Comparison of ENCODE assay signal across 2 cellular contexts in genomic region chr16:53211253-53211652, GRCh38.
TF ChIP-seq lines count a peak whose summit lies in the region.

No MANE protein-coding gene starts in this region.

TF ChIP-seq in SK-N-SH, 30 proteins besides CTCF, POLR2A, EP300 and RAD21 (continued from another document):
- no peak for TF ChIP-seq ZBTB33 (IDR thresholded peaks at IDR 0.05; ENCODE audit: borderline replicate concordance, low read depth)
- TF ChIP-seq GATA2 (CRISPR knock-in tag; IDR thresholded peaks at IDR 0.05), result no peak
- no peak for TF ChIP-seq FOSL2 (IDR thresholded peaks at IDR 0.05; ENCODE audit: borderline replicate concordance, low read depth)
- no peak for TF ChIP-seq POLR2AphosphoS5 (IDR thresholded peaks at IDR 0.05; ENCODE audit: low read depth, low read length)
- TF ChIP-seq RCOR1 (IDR thresholded peaks at IDR 0.05; ENCODE audit: low read length), result no peak
- no peak for TF ChIP-seq MXI1 (IDR thresholded peaks at IDR 0.05; ENCODE audit: low read depth, low read length)
- TF ChIP-seq NFIC (IDR thresholded peaks at IDR 0.05; ENCODE audit: borderline replicate concordance), result no peak
- no peak for TF ChIP-seq ELF1 (IDR thresholded peaks at IDR 0.05)
- no peak for TF ChIP-seq IRF3 (IDR thresholded peaks at IDR 0.05; ENCODE audit: low read depth, low read length)

TF ChIP-seq in SK-N-SH treated with all-trans-retinoic acid at 6 μM for 48 hours, 23 proteins besides CTCF, POLR2A, EP300 and RAD21 (continued from another document):
- no peak for TF ChIP-seq CSRNP3 (CRISPR knock-in tag; IDR thresholded peaks at IDR 0.05)
- no peak for TF ChIP-seq RARB (CRISPR knock-in tag; IDR thresholded peaks at IDR 0.05)
- TF ChIP-seq ZFP30 (CRISPR knock-in tag; IDR thresholded peaks at IDR 0.05), result no peak
- no peak for TF ChIP-seq OSR1 (CRISPR knock-in tag; IDR thresholded peaks at IDR 0.05)
- TF ChIP-seq GLIS3 (CRISPR knock-in tag; IDR thresholded peaks at IDR 0.05), result no peak
- TF ChIP-seq BACH2 (CRISPR knock-in tag; IDR thresholded peaks at IDR 0.05; ENCODE audit: borderline replicate concordance), result no peak
- no peak for TF ChIP-seq PATZ1 (CRISPR knock-in tag; IDR thresholded peaks at IDR 0.05; ENCODE audit: borderline replicate concordance)
